26 cellular contexts compared by ENCODE assay signal in the genomic region with DNA sequence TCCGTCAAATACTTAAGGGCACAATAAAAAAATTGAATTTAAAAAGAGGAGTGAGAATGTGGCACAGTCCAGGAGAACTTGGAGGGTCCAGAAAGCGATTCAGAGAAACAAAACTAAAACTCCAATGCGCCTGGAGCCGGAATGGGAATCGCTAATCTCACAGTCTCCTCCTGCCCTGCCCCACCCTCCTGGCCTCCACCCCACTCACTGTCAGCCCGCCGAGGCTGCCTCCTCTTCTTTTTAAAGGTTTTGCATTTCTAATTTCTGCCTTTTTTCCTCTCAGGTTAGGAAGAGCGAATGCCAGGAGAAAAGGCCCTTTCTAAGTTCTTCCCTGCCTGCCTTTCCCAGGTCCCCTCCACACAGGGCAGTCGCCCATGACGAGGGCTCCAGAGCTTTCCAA.
"Had no signal": no experiment of that assay in that cellular context is flagged by ENCODE, and none has a peak within 500 bp of the region (broad histone marks: within the 10 kb centered on the region; RNA-seq: fewer than 3 reads in every experiment).

No MANE protein-coding gene starts in this region.

- H3K4me1 ChIP-seq: colonic mucosa had no signal

- H3K27ac Mint-ChIP-seq: activated CD4-positive, alpha-beta T cell treated with anti-CD3 and anti-CD28 coated beads, Interleukin-2, amount 10 ng/mL, durations not matched to agents 7 days and 5 days; activated CD8-positive, alpha-beta T cell treated with anti-CD3 and anti-CD28 coated beads for 36 hours; activated naive CD8-positive, alpha-beta T cell; activated T-helper 17 cell treated with anti-CD3 and anti-CD28 coated beads, Interleukin-2, amount 50 U/mL, for 72 hours; dendritic cell treated with granulocyte-macrophage colony-stimulating factor and Interleukin-4, amounts not matched to agents 40 ng/mL and 50 ng/mL, for 4 days; endodermal cell; WTC11 had no signal

- ATAC-seq: activated CD8-positive, alpha-beta T cell treated with anti-CD3 and anti-CD28 coated beads for 36 hours; activated T-cell treated with anti-CD3 and anti-CD28 coated beads, Interleukin-2, amount 50 U/mL, for 4 hours; activated T-helper 17 cell treated with anti-CD3 and anti-CD28 coated beads, Interleukin-2, amount 50 U/mL, for 72 hours; esophagus mucosa had no signal

- H3K9me3 ChIP-seq: colonic mucosa had no signal

- H3K4me3 ChIP-seq: colonic mucosa, dorsolateral prefrontal cortex had no signal

- H3K27me3 Mint-ChIP-seq: activated CD4-positive, alpha-beta T cell treated with anti-CD3 and anti-CD28 coated beads, Interleukin-2, amount 10 ng/mL, durations not matched to agents 7 days and 5 days; activated CD8-positive, alpha-beta T cell treated with anti-CD3 and anti-CD28 coated beads for 36 hours; activated naive CD8-positive, alpha-beta T cell; dendritic cell treated with granulocyte-macrophage colony-stimulating factor and Interleukin-4, amounts not matched to agents 40 ng/mL and 50 ng/mL, for 4 days had no signal

- H3K9me3 Mint-ChIP-seq: activated CD8-positive, alpha-beta T cell treated with anti-CD3 and anti-CD28 coated beads for 36 hours; activated T-helper 17 cell treated with anti-CD3 and anti-CD28 coated beads, Interleukin-2, amount 50 U/mL, for 72 hours; central memory CD8-positive, alpha-beta T cell had no signal

- H3K36me3 ChIP-seq: brain microvascular endothelial cell, colonic mucosa had no signal

- H3K36me3 Mint-ChIP-seq: activated naive CD8-positive, alpha-beta T cell had no signal

- H3K27me3 ChIP-seq: brain microvascular endothelial cell, colonic mucosa had no signal

- H3K4me3 Mint-ChIP-seq: activated CD4-positive, alpha-beta T cell treated with anti-CD3 and anti-CD28 coated beads, Interleukin-2, amount 10 ng/mL, durations not matched to agents 7 days and 5 days; activated CD8-positive, alpha-beta T cell treated with anti-CD3 and anti-CD28 coated beads for 36 hours; activated naive CD8-positive, alpha-beta T cell; activated T-cell treated with anti-CD3 and anti-CD28 coated beads, Interleukin-2, amount 50 U/mL, for 4 hours; activated T-helper 17 cell treated with anti-CD3 and anti-CD28 coated beads, Interleukin-2, amount 50 U/mL, for 72 hours; central memory CD8-positive, alpha-beta T cell; dendritic cell treated with granulocyte-macrophage colony-stimulating factor and Interleukin-4, amounts not matched to agents 40 ng/mL and 50 ng/mL, for 4 days; endodermal cell; WTC11 had no signal

- DNase-seq: activated CD4-positive, alpha-beta T cell treated with anti-CD3 and anti-CD28 coated beads for 1 hour; activated CD4-positive, alpha-beta T cell treated with anti-CD3 and anti-CD28 coated beads for 4 hours; activated CD4-positive, alpha-beta T cell treated with anti-CD3 and anti-CD28 coated beads, Interleukin-2, amount 10 ng/mL, durations not matched to agents 7 days and 5 days; activated CD4-positive, alpha-beta T cell treated with anti-CD3 and anti-CD28 coated beads, Interleukin-2, amount 50 U/mL, for 4 hours; activated CD8-positive, alpha-beta memory T cell treated with anti-CD3 and anti-CD28 coated beads for 24 hours; activated CD8-positive, alpha-beta T cell treated with anti-CD3 and anti-CD28 coated beads for 36 hours; activated effector memory CD4-positive, alpha-beta T cell treated with Interleukin-2 at 50 U/mL for 16 hours; activated gamma-delta T cell treated with Interleukin-2 at 50 U/mL for 16 hours; activated naive CD4-positive, alpha-beta T cell treated with anti-CD3 and anti-CD28 coated beads, Interleukin-2, amount 50 U/mL, for 16 hours; activated naive CD4-positive, alpha-beta T cell treated with Interleukin-2 at 50 U/mL for 16 hours; activated T-cell treated with anti-CD3 and anti-CD28 coated beads, Interleukin-2, amount 50 U/mL, for 4 hours; amniotic stem cell; brain microvascular endothelial cell; colonic mucosa; effector memory CD4-positive, alpha-beta T cell; endodermal cell; foreskin fibroblast; head of caudate nucleus; T-helper 2 cell had no signal

- H3K4me1 Mint-ChIP-seq: activated CD4-positive, alpha-beta T cell treated with anti-CD3 and anti-CD28 coated beads, Interleukin-2, amount 10 ng/mL, durations not matched to agents 7 days and 5 days; activated T-helper 17 cell treated with anti-CD3 and anti-CD28 coated beads, Interleukin-2, amount 50 U/mL, for 72 hours; central memory CD8-positive, alpha-beta T cell; endodermal cell had no signal

- H3K27ac ChIP-seq: brain microvascular endothelial cell, colonic mucosa had no signal
